In the genomic region with DNA sequence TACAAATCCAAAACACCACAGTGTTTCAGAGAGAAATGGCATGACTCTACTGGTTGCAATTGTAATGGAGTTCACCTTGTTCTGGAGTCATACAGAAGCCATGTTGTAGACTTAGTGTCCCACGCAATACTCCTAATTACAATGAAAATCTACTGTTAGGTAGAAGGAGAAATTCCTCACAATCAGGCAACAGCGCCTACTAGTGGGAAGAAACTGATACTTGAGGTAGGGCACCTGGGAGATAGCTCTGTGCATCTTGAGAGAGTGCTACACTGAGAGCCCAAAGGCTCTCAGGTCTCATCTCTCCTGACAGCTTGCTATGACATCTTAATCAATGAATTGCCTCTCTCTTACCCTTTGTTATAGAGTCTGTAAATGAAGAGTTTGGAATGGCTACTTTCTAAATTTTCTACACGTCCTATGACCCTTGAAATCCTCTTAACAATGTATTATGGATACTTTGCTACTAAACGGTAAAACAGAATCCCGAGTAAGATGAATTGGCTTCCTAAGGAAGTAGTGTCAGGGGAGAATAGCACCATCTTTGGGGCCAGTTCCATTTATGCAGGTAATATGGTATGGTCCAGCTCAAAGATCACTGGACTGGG, we compare ENCODE assay signal across 8 cellular contexts.
DNase-seq lines count a peak whose midpoint lies in the region; ATAC-seq and TF ChIP-seq lines count a peak whose summit lies in the region.

No MANE protein-coding gene starts in this region.

- H3K27me3 ChIP-seq in heart right ventricle, result no peaks in the 10 kb centered on the region

- 74 to 84% methylated on average over 5 of the region's 5 CpGs for WGBS in heart right ventricle, 2 donors

- no peak overlapping the region for H3K4me3 Mint-ChIP-seq in naive B cell

- ATAC-seq in heart right ventricle (no peak), naive B cell (ENCODE audit: low read depth in 2 of 2) (peak; percentile 30 to 51), GM19397 (IDR thresholded peaks at IDR 0.05; ENCODE audit: unreplicated experiment) (no peak), GM18520 (IDR thresholded peaks at IDR 0.05; ENCODE audit: unreplicated experiment) (no peak)

- H3K27ac Mint-ChIP-seq in naive B cell, result no peak overlapping the region

- H3K27me3 Mint-ChIP-seq in naive B cell, result no peaks in the 10 kb centered on the region

- peaks cover 0 to 2% (median 0%) of the 10 kb centered on the region in 7 donors for H3K9me3 Mint-ChIP-seq in naive B cell

- H3K4me1 ChIP-seq in heart right ventricle, result peaks cover 0 to 22% (median 0%) of the 10 kb centered on the region in 9 donors

- in situ Hi-C loops in astrocyte of the spinal cord (cut with HindIII; ENCODE audit: low sequenced_read_pairs), result no loop called here

- H3K4me3 ChIP-seq in heart right ventricle (no peak overlapping the region), astrocyte of the spinal cord (ENCODE audit: low read depth, low read length) (no peak overlapping the region)

- H3K9me3 ChIP-seq in heart right ventricle, result no peaks in the 10 kb centered on the region

- H3K27ac ChIP-seq in heart right ventricle, result no peak overlapping the region

- H3K36me3 Mint-ChIP-seq in naive B cell, result no peaks in the 10 kb centered on the region

- intact Hi-C loops in heart right ventricle (cut with DNase I), result no loop called here
- intact Hi-C loops in cardiac septum (cut with DNase I), result no loop called here

- TF ChIP-seq CTCF in heart right ventricle (IDR thresholded peaks at IDR 0.05) (peak in 8 of 9 donors; percentile 7 to 65 (median 33)), astrocyte of the spinal cord (IDR thresholded peaks at IDR 0.05; ENCODE audit: low read depth, low read length) (peak; percentile 43)

- DNase-seq in heart right ventricle (no peak), cardiac septum (ENCODE audit: low spot score) (no peak), SKM-1 treated with dmso at 0.1 percent for 144 hours (lab: John Stamatoyannopoulos, UW; ENCODE audit: unreplicated experiment) (peak; percentile 45), astrocyte of the spinal cord (ENCODE audit: low read depth, low spot score) (no peak), naive B cell (peak; percentile 26), DMS114 treated with DMSO at 0.1 percent for 48 hours (lab: John Stamatoyannopoulos, UW; ENCODE audit: unreplicated experiment) (no peak)

- H3K4me1 Mint-ChIP-seq in naive B cell, result peaks cover 17 to 22% (median 21%) of the 10 kb centered on the region in 3 donors

- H3K36me3 ChIP-seq in heart right ventricle, result no peaks in the 10 kb centered on the region

Comparison
In these comparisons a context has a peak if more than half of its experiments do, and no peak if none do; other contexts are left out.
1. ATAC-seq: peak in naive B cell (2 of 2); none in heart right ventricle (0 of 8), GM19397 (single experiment) and GM18520 (single experiment).
2. DNase-seq: peak in SKM-1 treated with dmso at 0.1 percent for 144 hours (single experiment) and naive B cell (single experiment); none in heart right ventricle (0 of 2), cardiac septum (single experiment), astrocyte of the spinal cord (single experiment) and DMS114 treated with DMSO at 0.1 percent for 48 hours (single experiment).